9 cellular contexts compared by ENCODE assay signal in the genomic region with DNA sequence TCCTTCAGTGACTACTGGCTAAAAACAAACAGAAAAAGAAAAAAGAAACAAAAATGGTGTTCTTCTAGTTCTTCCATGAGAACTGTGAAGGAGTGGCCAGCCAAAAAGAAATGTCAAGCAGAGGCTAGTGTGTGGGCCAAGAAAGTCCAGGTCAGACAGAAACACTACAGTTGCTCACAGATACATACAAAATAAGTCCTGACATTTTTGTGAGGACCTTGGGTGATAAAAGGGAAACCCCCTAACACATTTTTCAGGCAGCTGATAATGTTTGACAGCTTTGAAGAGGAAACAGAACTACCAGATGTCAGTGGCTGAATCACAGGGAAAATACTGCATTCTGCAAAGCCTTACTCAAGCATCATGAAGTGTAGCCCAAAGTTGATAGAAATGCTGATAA. TPM values are rescaled to one million over a fixed set of nuclear protein-coding genes. Genes with fewer than 3 reads are reported as not detected.
A peak's percentile ranks its signal among the peaks of the same experiment; 100 is the strongest.
DNase-seq lines count a peak whose midpoint lies in the region; ATAC-seq and TF ChIP-seq lines count a peak whose summit lies in the region.
"Had no signal": no experiment of that assay in that cellular context is flagged by ENCODE, and none has a peak within 500 bp of the region (broad histone marks: within the 10 kb centered on the region; RNA-seq: fewer than 3 reads in every experiment).

No MANE protein-coding gene starts in this region.

- no peak overlapping the region for H3K4me3 Mint-ChIP-seq in dendritic cell treated with granulocyte-macrophage colony-stimulating factor and Interleukin-4, amounts not matched to agents 40 ng/mL and 50 ng/mL, for 4 days

- no peaks in the 10 kb centered on the region for H3K36me3 ChIP-seq in left ventricle myocardium inferior
- no peaks in the 10 kb centered on the region for H3K36me3 ChIP-seq in right atrium auricular region
- no peaks in the 10 kb centered on the region for H3K36me3 ChIP-seq in KOPT-K1 (ENCODE audit: insufficient read depth, low read length)
- no peaks in the 10 kb centered on the region for H3K36me3 ChIP-seq in transverse colon

- TF ChIP-seq POLR2A in transverse colon (IDR thresholded peaks at IDR 0.05): no peak

- H3K9me3 ChIP-seq in left ventricle myocardium inferior (replicated peaks): no peaks in the 10 kb centered on the region
- peaks cover 0 to 3% of the 10 kb centered on the region in 2 donors for H3K9me3 ChIP-seq in right atrium auricular region
- H3K9me3 ChIP-seq in KOPT-K1 (ENCODE audit: insufficient read depth, low read length, poor library complexity, severe bottlenecking): no peaks in the 10 kb centered on the region
- no peaks in the 10 kb centered on the region for H3K9me3 ChIP-seq in transverse colon

- DNase-seq in left ventricle myocardium inferior (no peak), right atrium auricular region (ENCODE audit: low spot score) (no peak), transverse colon (no peak), NCI-H446 (lab: John Stamatoyannopoulos, UW) (no peak), RKO (ENCODE audit: low spot score) (no peak)

- in situ Hi-C loops in transverse colon (cut with MboI; ENCODE audit: low pct_ligation_motif_present in 1 of 4, low pct_unique_long_range_greater_than_20kb in 1 of 4, low sequenced_read_pairs in 3 of 4): no loop called here

- H3K27me3 ChIP-seq in left ventricle myocardium inferior (ENCODE audit: low read depth): no peaks in the 10 kb centered on the region
- no peaks in the 10 kb centered on the region for H3K27me3 ChIP-seq in right atrium auricular region
- no peaks in the 10 kb centered on the region for H3K27me3 ChIP-seq in transverse colon

- no peak overlapping the region for H3K4me3 ChIP-seq in left ventricle myocardium inferior
- H3K4me3 ChIP-seq in right atrium auricular region: no peak overlapping the region
- no peak overlapping the region for H3K4me3 ChIP-seq in transverse colon
- H3K4me3 ChIP-seq: lung had no signal

- no peaks in the 10 kb centered on the region for H3K27me3 Mint-ChIP-seq in dendritic cell treated with granulocyte-macrophage colony-stimulating factor and Interleukin-4, amounts not matched to agents 40 ng/mL and 50 ng/mL, for 4 days

- peaks cover 70% of the 10 kb centered on the region for H3K36me3 Mint-ChIP-seq in dendritic cell treated with granulocyte-macrophage colony-stimulating factor and Interleukin-4, amounts not matched to agents 40 ng/mL and 50 ng/mL, for 4 days (ENCODE audit: low read depth)

- intact Hi-C loops in left ventricle myocardium inferior (cut with micrococcal nuclease) (no loop called here), transverse colon (cut with DNase I; ENCODE audit: low total_unique reads) (no loop called here)
- intact Hi-C loops in dendritic cell treated with granulocyte-macrophage colony-stimulating factor and Interleukin-4, amounts not matched to agents 40 ng/mL and 50 ng/mL, for 4 days (cut with micrococcal nuclease): no loop called here

- peak overlapping the region; percentile 9 for H3K27ac ChIP-seq in left ventricle myocardium inferior (replicated peaks)
- H3K27ac ChIP-seq in right atrium auricular region: no peak overlapping the region
- peak overlapping the region; percentile 90 for H3K27ac ChIP-seq in KOPT-K1 (ENCODE audit: low read depth, low read length, poor library complexity, severe bottlenecking)
- H3K27ac ChIP-seq in transverse colon: peak overlapping the region; percentile 45 to 63 (median 48)

- H3K27ac Mint-ChIP-seq in dendritic cell treated with granulocyte-macrophage colony-stimulating factor and Interleukin-4, amounts not matched to agents 40 ng/mL and 50 ng/mL, for 4 days: peak overlapping the region; percentile 69

- H3K9me3 Mint-ChIP-seq in dendritic cell treated with granulocyte-macrophage colony-stimulating factor and Interleukin-4, amounts not matched to agents 40 ng/mL and 50 ng/mL, for 4 days: no peaks in the 10 kb centered on the region

- TF ChIP-seq CTCF in left ventricle myocardium inferior (IDR thresholded peaks at IDR 0.05; ENCODE audit: borderline replicate concordance) (no peak), right atrium auricular region (IDR thresholded peaks at IDR 0.05) (no peak), transverse colon (IDR thresholded peaks at IDR 0.05) (no peak)

- no peak for TF ChIP-seq EP300 in transverse colon (IDR thresholded peaks at IDR 0.05; ENCODE audit: low read depth)

- peaks cover 80% of the 10 kb centered on the region for H3K4me1 Mint-ChIP-seq in dendritic cell treated with granulocyte-macrophage colony-stimulating factor and Interleukin-4, amounts not matched to agents 40 ng/mL and 50 ng/mL, for 4 days (ENCODE audit: low read depth)

- ATAC-seq in HG03039 (IDR thresholded peaks at IDR 0.05; ENCODE audit: unreplicated experiment): no peak

- H3K4me1 ChIP-seq in left ventricle myocardium inferior: peaks cover 28% of the 10 kb centered on the region
- H3K4me1 ChIP-seq in right atrium auricular region: peaks cover 0 to 16% of the 10 kb centered on the region in 2 donors
- H3K4me1 ChIP-seq in transverse colon: peaks cover 0 to 50% (median 12%) of the 10 kb centered on the region in 4 donors

RNA-seq across cellular contexts. Expression of a gene that starts 28.1 kb away (rescaled TPM):
- 5.3 TPM for total RNA-seq in left ventricle myocardium inferior
- total RNA-seq in right atrium auricular region: 10 to 100 TPM in 1 of 2 donors, 1 to 10 TPM in 1; 4.2 to 12.8 TPM
- total RNA-seq in transverse colon: 10 to 100 TPM in 2 of 4 donors, 1 to 10 TPM in 2; 2.2 to 11.6 (median 7.2) TPM

Comparison
In these comparisons a context has a peak if more than half of its experiments do, and no peak if none do; other contexts are left out.
1. H3K27ac ChIP-seq: peak in left ventricle myocardium inferior (single experiment), KOPT-K1 (single experiment) and transverse colon (4 of 4); none in right atrium auricular region (0 of 2).